In the genomic region with DNA sequence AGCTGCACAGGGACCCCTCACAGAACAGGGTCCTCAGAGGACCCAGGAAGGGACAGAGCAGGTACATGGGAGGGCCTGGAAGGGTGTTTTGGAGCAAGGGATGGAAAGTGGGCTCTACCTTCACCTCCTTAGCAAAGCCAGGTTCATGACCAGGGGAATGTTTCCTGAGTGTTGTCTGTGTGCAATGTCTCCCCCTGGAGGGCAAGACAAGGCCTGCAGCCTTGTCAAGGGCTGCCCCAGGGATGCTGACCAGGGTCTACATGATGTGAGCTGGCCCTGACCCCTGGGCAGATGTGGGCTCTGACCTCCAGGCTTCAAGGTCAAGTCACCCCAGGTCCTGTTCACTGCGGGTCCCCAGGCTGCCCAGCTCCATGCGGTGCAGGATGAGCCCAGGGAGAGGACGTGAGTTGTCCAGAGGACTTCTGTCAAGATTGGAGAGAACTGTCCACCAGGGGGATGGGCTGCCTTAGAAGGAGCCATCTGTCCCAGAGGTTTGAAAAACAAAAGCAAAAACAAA, we compare ENCODE assay signal across 8 cellular contexts. TPM values are rescaled to one million over a fixed set of nuclear protein-coding genes. Genes with fewer than 3 reads are reported as not detected.
DNase-seq lines count a peak whose midpoint lies in the region; ATAC-seq lines count a peak whose summit lies in the region.

No MANE protein-coding gene starts in this region.

- DNase-seq in activated gamma-delta T cell treated with Interleukin-2 at 50 U/mL for 16 hours = peak; percentile 65
- no peak for DNase-seq in activated gamma-delta T cell (lab: John Stamatoyannopoulos, UW)
- peak; percentile 15 for DNase-seq in NCI-H1105 treated with DMSO at 0.1 percent for 48 hours (lab: John Stamatoyannopoulos, UW)
- peak; percentile 57 to 62 for DNase-seq in activated CD4-positive, alpha-beta T cell treated with anti-CD3 and anti-CD28 coated beads, Interleukin-2, amount 50 U/mL, for 4 hours
- peak; percentile 56 for DNase-seq in effector CD4-positive, alpha-beta T cell
- peak; percentile 63 to 81 for DNase-seq in lung microvascular endothelial cell (ENCODE audit: low read depth in 2 of 2)
- DNase-seq in stimulated activated CD8-positive, alpha-beta memory T cell treated with anti-CD3 and anti-CD28 coated beads, Interleukin-12 subunit alpha, Interleukin-12 subunit beta, amount 100 ng/mL, for 4 hours (ENCODE audit: low read depth) = peak; percentile 37

- no peak for ATAC-seq in HG03039 (IDR thresholded peaks at IDR 0.05; ENCODE audit: unreplicated experiment)

RNA-seq across cellular contexts. Expression of gene CEACAM1, which starts 1.0 kb away (rescaled TPM):
- total RNA-seq in lung microvascular endothelial cell = 11.1 and 36.9 TPM in 2 replicates
